1 cellular context compared by ENCODE assay signal in the genomic region with DNA sequence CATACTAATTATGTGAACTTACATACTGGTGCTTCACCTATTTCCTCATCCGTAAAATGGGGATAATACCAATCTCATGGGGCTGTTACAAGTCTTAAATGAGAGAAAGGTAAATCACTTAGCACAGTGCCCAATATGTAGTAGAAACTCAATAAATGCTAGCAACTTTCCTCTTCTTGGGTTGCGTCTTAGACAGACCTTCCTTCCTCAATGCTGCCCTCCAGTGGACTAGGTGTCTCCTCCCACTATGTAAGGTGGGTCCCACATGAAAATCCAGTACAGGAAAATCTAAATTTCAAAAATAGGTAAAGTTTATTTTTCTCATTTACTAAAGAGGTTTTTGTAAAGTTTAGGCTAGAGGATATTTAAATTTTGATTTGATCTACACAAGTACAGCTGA.
TF ChIP-seq lines count a peak whose summit lies in the region.

No MANE protein-coding gene starts in this region.

TF ChIP-seq in HEK293, 187 proteins besides CTCF, POLR2A, EP300 and RAD21 (continued from another document):
- TF ChIP-seq ZNF692 (tag by site-specific recombination; IDR thresholded peaks at IDR 0.05) (peak; percentile 94), ZNF776 (tag by site-specific recombination; IDR thresholded peaks at IDR 0.05; ENCODE audit: borderline replicate concordance) (no peak), ZNF664 (tag by site-specific recombination; IDR thresholded peaks at IDR 0.05) (peak; percentile 95), ZNF654 (tag by site-specific recombination; IDR thresholded peaks at IDR 0.05; ENCODE audit: low read depth) (peak; percentile 48), ZNF280D (tag by site-specific recombination; IDR thresholded peaks at IDR 0.05) (no peak), ZBTB48 (tag by site-specific recombination; IDR thresholded peaks at IDR 0.05) (no peak), ZNF488 (tag by site-specific recombination; IDR thresholded peaks at IDR 0.05) (no peak), ZNF433 (tag by site-specific recombination; IDR thresholded peaks at IDR 0.05; ENCODE audit: low read depth) (no peak), ZNF658 (tag by site-specific recombination; IDR thresholded peaks at IDR 0.05) (no peak), ZNF366 (tag by site-specific recombination; conservative IDR thresholded peaks at IDR 0.05) (no peak), ZFP69B (tag by site-specific recombination; IDR thresholded peaks at IDR 0.05) (peak; percentile 92), ZNF155 (tag by site-specific recombination; IDR thresholded peaks at IDR 0.05) (no peak), ZNF501 (tag by site-specific recombination; IDR thresholded peaks at IDR 0.05) (no peak)
- TF ChIP-seq, protein P1, sequence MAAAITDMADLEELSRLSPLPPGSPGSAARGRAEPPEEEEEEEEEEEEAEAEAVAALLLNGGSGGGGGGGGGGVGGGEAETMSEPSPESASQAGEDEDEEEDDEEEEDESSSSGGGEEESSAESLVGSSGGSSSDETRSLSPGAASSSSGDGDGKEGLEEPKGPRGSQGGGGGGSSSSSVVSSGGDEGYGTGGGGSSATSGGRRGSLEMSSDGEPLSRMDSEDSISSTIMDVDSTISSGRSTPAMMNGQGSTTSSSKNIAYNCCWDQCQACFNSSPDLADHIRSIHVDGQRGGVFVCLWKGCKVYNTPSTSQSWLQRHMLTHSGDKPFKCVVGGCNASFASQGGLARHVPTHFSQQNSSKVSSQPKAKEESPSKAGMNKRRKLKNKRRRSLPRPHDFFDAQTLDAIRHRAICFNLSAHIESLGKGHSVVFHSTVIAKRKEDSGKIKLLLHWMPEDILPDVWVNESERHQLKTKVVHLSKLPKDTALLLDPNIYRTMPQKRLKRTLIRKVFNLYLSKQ (tag by site-specific recombination; IDR thresholded peaks at IDR 0.05; ENCODE audit: borderline replicate concordance): no peak
